ENCODE assay signal across 18 cellular contexts in the genomic region with DNA sequence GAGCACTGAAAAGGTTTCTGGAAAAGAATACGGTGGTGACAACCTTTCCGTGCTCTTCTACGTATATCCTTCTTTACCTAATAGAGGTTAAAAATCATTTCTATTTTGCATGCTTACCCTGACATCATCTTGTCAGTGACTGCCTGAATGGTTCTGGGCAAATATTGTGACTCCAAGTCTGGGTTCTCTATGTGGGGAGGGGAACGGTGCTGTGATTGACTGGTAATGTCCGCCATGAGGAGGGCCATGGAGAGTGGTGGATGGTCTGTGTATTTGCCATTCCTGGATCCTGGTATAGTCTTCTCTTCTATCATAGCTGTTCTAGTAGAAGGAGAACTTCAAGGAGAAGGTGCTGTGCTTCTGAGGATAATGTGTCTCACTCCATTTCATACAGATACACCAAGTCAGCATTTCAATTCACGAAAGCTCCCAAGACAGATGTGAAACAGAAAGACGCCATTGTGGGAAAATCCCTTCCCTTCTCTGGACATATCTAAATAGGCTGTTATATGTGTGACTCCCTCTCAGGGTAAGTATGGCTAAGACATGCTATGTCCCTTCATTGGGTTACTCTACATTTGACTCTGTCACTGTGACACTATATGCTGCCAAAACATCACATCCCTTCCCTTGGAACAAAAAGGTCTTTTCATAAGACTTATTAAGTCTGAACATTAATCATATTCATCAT. TPM values are rescaled to one million over a fixed set of nuclear protein-coding genes. Genes with fewer than 3 reads are reported as not detected.
DNase-seq lines count a peak whose midpoint lies in the region; ATAC-seq and TF ChIP-seq lines count a peak whose summit lies in the region.
"Had no signal": no experiment of that assay in that cellular context is flagged by ENCODE, and none has a peak within 500 bp of the region (broad histone marks: within the 10 kb centered on the region; RNA-seq: fewer than 3 reads in every experiment).

No MANE protein-coding gene starts in this region.

- H3K4me1 Mint-ChIP-seq in activated naive CD4-positive, alpha-beta T cell treated with anti-CD3 and anti-CD28 coated beads, Interleukin-2, amount 10 ng/mL, durations not matched to agents 7 days and 5 days = peaks cover 53% of the 10 kb centered on the region
- H3K4me1 Mint-ChIP-seq in stimulated activated naive CD8-positive, alpha-beta T cell treated with anti-CD3 and anti-CD28 coated beads, Interleukin-15, amount 100 ng/mL, for 72 hours = peaks cover 56% of the 10 kb centered on the region

- H3K9me3 ChIP-seq in ascending aorta = no peaks in the 10 kb centered on the region
- peaks cover 12% of the 10 kb centered on the region for H3K9me3 ChIP-seq in left ventricle myocardium inferior (replicated peaks)
- H3K9me3 ChIP-seq: SK-N-SH had no signal

- no peaks in the 10 kb centered on the region for H4K20me1 ChIP-seq in KMS-11 (ENCODE audit: insufficient read depth)

- intact Hi-C loops in ascending aorta (cut with DNase I) (no loop called here), left ventricle myocardium inferior (cut with micrococcal nuclease) (no loop called here)

- CTCF ChIA-PET in activated naive CD4-positive, alpha-beta T cell treated with anti-CD3 and anti-CD28 coated beads, Interleukin-2, amount 10 ng/mL, durations not matched to agents 7 days and 5 days (lab: Charles Lee) = no interaction called here

- peaks cover 3% of the 10 kb centered on the region for H3K36me3 Mint-ChIP-seq in activated naive CD4-positive, alpha-beta T cell treated with anti-CD3 and anti-CD28 coated beads, Interleukin-2, amount 10 ng/mL, durations not matched to agents 7 days and 5 days

- peaks cover 4% of the 10 kb centered on the region for H3K27me3 Mint-ChIP-seq in activated naive CD4-positive, alpha-beta T cell treated with anti-CD3 and anti-CD28 coated beads, Interleukin-2, amount 10 ng/mL, durations not matched to agents 7 days and 5 days
- H3K27me3 Mint-ChIP-seq in stimulated activated naive CD8-positive, alpha-beta T cell treated with anti-CD3 and anti-CD28 coated beads, Interleukin-15, amount 100 ng/mL, for 72 hours = no peaks in the 10 kb centered on the region

- peak overlapping the region; percentile 22; the same call in 1 of the 2 replicates for H2AFZ ChIP-seq in KMS-11 (ENCODE audit: low read depth)

- peak overlapping the region; percentile 22 for H3K27ac Mint-ChIP-seq in activated naive CD4-positive, alpha-beta T cell treated with anti-CD3 and anti-CD28 coated beads, Interleukin-2, amount 10 ng/mL, durations not matched to agents 7 days and 5 days
- H3K27ac Mint-ChIP-seq in stimulated activated naive CD8-positive, alpha-beta T cell treated with anti-CD3 and anti-CD28 coated beads, Interleukin-15, amount 100 ng/mL, for 72 hours = peak overlapping the region; percentile 49 to 54

- no peak overlapping the region for H3K9ac ChIP-seq in KMS-11
- H3K9ac ChIP-seq: SK-N-SH had no signal

- peak overlapping the region; percentile 85 for H3K4me2 ChIP-seq in KMS-11
- H3K4me2 ChIP-seq: SK-N-SH had no signal

- H3K36me3 ChIP-seq in KMS-11 (ENCODE audit: insufficient read depth) (no peaks in the 10 kb centered on the region), ascending aorta (no peaks in the 10 kb centered on the region), left ventricle myocardium inferior (no peaks in the 10 kb centered on the region)

- H3K4me3 ChIP-seq in KMS-11 (IDR thresholded peaks at IDR 0.05; ENCODE audit: insufficient read depth, low read depth, low read length) (no peak overlapping the region), ascending aorta (no peak overlapping the region), left ventricle myocardium inferior (no peak overlapping the region)

- peaks cover 63% of the 10 kb centered on the region for H3K4me1 ChIP-seq in KMS-11 (ENCODE audit: low read depth, poor library complexity, severe bottlenecking)
- peaks cover 10 to 22% of the 10 kb centered on the region in 2 donors for H3K4me1 ChIP-seq in ascending aorta
- H3K4me1 ChIP-seq in left ventricle myocardium inferior = peaks cover 19% of the 10 kb centered on the region

- ATAC-seq in stimulated activated naive CD8-positive, alpha-beta T cell treated with anti-CD3 and anti-CD28 coated beads, Interleukin-15, amount 100 ng/mL, for 72 hours = peak; percentile 83
- ATAC-seq: foreskin keratinocyte, PC-3 had no signal

- H3K27ac ChIP-seq in KMS-11 = peak overlapping the region; percentile 64
- peak overlapping the region; percentile 13 to 41 for H3K27ac ChIP-seq in ascending aorta
- no peak overlapping the region for H3K27ac ChIP-seq in left ventricle myocardium inferior (replicated peaks)
- H3K27ac ChIP-seq: foreskin keratinocyte had no signal

- no peak overlapping the region for H3K4me3 Mint-ChIP-seq in activated naive CD4-positive, alpha-beta T cell treated with anti-CD3 and anti-CD28 coated beads, Interleukin-2, amount 10 ng/mL, durations not matched to agents 7 days and 5 days
- peak overlapping the region; percentile 49 to 50 for H3K4me3 Mint-ChIP-seq in stimulated activated naive CD8-positive, alpha-beta T cell treated with anti-CD3 and anti-CD28 coated beads, Interleukin-15, amount 100 ng/mL, for 72 hours

- peaks cover 5% of the 10 kb centered on the region for H3K9me3 Mint-ChIP-seq in activated naive CD4-positive, alpha-beta T cell treated with anti-CD3 and anti-CD28 coated beads, Interleukin-2, amount 10 ng/mL, durations not matched to agents 7 days and 5 days
- no peaks in the 10 kb centered on the region for H3K9me3 Mint-ChIP-seq in stimulated activated naive CD8-positive, alpha-beta T cell treated with anti-CD3 and anti-CD28 coated beads, Interleukin-15, amount 100 ng/mL, for 72 hours

- H3K27me3 ChIP-seq in KMS-11 (ENCODE audit: insufficient read depth, low read depth) (no peaks in the 10 kb centered on the region), ascending aorta (no peaks in the 10 kb centered on the region), left ventricle myocardium inferior (ENCODE audit: low read depth) (no peaks in the 10 kb centered on the region)

- DNase-seq in activated naive CD4-positive, alpha-beta T cell treated with anti-CD3 and anti-CD28 coated beads, Interleukin-2, amount 10 ng/mL, durations not matched to agents 7 days and 5 days = no peak
- no peak for DNase-seq in activated naive CD4-positive, alpha-beta T cell treated with Interleukin-2 at 50 U/mL for 16 hours
- DNase-seq in ascending aorta (ENCODE audit: low spot score in 2 of 2) (no peak), AG20443 (ENCODE audit: low spot score) (no peak), NCI-H524 (lab: John Stamatoyannopoulos, UW) (no peak), left ventricle myocardium inferior (no peak)
- DNase-seq in stimulated activated naive CD8-positive, alpha-beta T cell treated with anti-CD3 and anti-CD28 coated beads, Interleukin-15, amount 100 ng/mL, for 72 hours = no peak
- DNase-seq: amniotic stem cell, cerebellar nuclear complex, DMS 273 treated with DMSO at 0.1 percent for 48 hours, foreskin keratinocyte, GOT3, NCI-H1694, NCI-H510A treated with DMSO at 0.1 percent for 48 hours, PC-3, SK-N-SH, small intestine had no signal

- no peaks in the 10 kb centered on the region for H3K79me2 ChIP-seq in KMS-11 (ENCODE audit: insufficient read depth, low read depth)

- TF ChIP-seq CTCF in KMS-11 (conservative IDR thresholded peaks at IDR 0.05; ENCODE audit: low read depth, low read length) = no peak
- TF ChIP-seq CTCF in ascending aorta (IDR thresholded peaks at IDR 0.05) = no peak
- TF ChIP-seq CTCF in left ventricle myocardium inferior (IDR thresholded peaks at IDR 0.05; ENCODE audit: borderline replicate concordance) = no peak

RNA-seq across cellular contexts. Expression of gene MED13L, which starts 46.3 kb away (rescaled TPM):
- total RNA-seq in ascending aorta = 117 TPM
- 55.0 TPM for total RNA-seq in left ventricle myocardium inferior
